Comparison of ENCODE assay signal across 2 cellular contexts in the genomic region with DNA sequence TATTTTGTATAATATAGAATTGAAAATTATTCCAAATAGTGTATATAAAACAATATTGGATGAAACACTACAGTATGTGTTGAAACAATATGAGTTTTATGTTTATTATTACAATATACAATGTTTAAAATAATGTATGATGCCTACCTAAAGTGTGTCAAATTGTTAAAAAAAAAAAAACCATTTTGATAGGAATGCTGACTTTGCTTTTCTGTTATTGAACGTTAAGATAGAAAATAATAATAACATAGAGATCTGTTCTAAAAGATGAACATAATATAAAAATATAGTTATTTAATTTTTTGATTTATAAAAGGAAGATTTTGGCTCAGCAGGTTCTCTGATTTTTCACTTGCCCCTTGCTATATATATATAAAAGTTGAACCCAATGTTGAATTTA.
TF ChIP-seq lines count a peak whose summit lies in the region.

No MANE protein-coding gene starts in this region.

TF ChIP-seq in IMR-90, 13 proteins besides CTCF, POLR2A, EP300 and RAD21:
- peak; percentile 86 for TF ChIP-seq MAFK (IDR thresholded peaks at IDR 0.05; ENCODE audit: low read depth, low read length)
- TF ChIP-seq, protein P1, sequence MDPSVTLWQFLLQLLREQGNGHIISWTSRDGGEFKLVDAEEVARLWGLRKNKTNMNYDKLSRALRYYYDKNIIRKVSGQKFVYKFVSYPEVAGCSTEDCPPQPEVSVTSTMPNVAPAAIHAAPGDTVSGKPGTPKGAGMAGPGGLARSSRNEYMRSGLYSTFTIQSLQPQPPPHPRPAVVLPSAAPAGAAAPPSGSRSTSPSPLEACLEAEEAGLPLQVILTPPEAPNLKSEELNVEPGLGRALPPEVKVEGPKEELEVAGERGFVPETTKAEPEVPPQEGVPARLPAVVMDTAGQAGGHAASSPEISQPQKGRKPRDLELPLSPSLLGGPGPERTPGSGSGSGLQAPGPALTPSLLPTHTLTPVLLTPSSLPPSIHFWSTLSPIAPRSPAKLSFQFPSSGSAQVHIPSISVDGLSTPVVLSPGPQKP (IDR thresholded peaks at IDR 0.05; ENCODE audit: borderline replicate concordance, low read depth, low read length): no peak
TF ChIP-seq in IMR-90: peak in this region for 1.

TF ChIP-seq in H1, 55 proteins besides CTCF, POLR2A, EP300 and RAD21:
- TF ChIP-seq MAFK (IDR thresholded peaks at IDR 0.05; ENCODE audit: low read depth, low read length) (0 out of 2 replicates have a peak, but pooled peaks have one; percentile 12), SP4 (IDR thresholded peaks at IDR 0.05; ENCODE audit: low read length) (no peak)
